In the genomic region with DNA sequence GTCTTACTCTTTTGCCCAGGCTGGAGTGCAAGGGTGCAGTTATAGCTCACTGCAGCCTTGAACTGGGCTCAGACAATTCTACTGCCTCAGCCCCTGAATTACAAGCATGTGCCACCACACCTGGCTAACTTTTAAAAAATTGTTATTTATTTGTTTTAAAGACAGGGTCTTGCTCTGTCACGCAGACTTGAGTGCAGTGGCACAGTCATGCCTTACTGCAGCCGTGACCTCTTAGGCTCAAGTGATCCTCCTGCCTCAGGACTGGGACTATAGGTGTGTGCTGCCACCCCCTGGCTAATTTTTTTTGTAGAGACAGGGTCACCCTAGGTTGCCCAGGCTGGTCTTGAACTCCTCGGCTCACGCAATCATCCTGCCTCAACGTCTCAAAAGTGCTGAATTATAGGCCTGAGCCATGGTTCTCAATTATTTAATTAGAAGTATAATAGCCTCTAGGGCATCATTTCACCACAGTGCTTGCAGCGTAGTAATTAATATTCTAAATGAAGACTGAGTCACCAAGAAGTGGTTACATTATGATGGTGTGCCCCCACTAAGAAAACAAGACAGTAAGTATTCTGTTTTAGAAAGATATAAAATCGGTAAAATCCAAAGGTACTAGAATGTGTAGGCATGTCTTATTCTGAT, we compare ENCODE assay signal across 8 cellular contexts.
A peak's percentile ranks its signal among the peaks of the same experiment; 100 is the strongest.
DNase-seq lines count a peak whose midpoint lies in the region; ATAC-seq, FAIRE-seq and TF ChIP-seq lines count a peak whose summit lies in the region.

No MANE protein-coding gene starts in this region.

- H3K4me1 ChIP-seq in Peyer's patch = peaks cover 0 to 33% (median 0%) of the 10 kb centered on the region in 4 donors

- peak; percentile 86 for FAIRE-seq in islet of Langerhans (lab: Jason Lieb, UNC)

- no peaks in the 10 kb centered on the region for H3K9me3 Mint-ChIP-seq in activated naive CD4-positive, alpha-beta T cell treated with anti-CD3 and anti-CD28 coated beads, Interleukin-2, amount 50 U/mL, for 72 hours

- H3K27me3 ChIP-seq in Peyer's patch = no peaks in the 10 kb centered on the region

- DNase-seq in Right ventricle myocardium inferior (ENCODE audit: missing footprints) (peak; percentile 60), cardiac septum (ENCODE audit: low spot score) (no peak), Peyer's patch (peak; percentile 33 to 77 (median 57)), GM19240 (ENCODE audit: insufficient read length, low spot score) (no peak)
- peak in 1 of 2 donors; percentile 24 for DNase-seq in activated naive CD4-positive, alpha-beta T cell treated with anti-CD3 and anti-CD28 coated beads, Interleukin-2, amount 50 U/mL, for 72 hours (ENCODE audit: low spot score in 2 of 2)
- DNase-seq in stimulated activated CD8-positive, alpha-beta memory T cell treated with anti-CD3 and anti-CD28 coated beads, Interleukin-2, amount 100 ng/mL, for 48 hours (ENCODE audit: low read depth in 2 of 2) = peak; percentile 1 to 13

- TF ChIP-seq CTCF in Peyer's patch (IDR thresholded peaks at IDR 0.05) = peak in 5 of 6 experiments; percentile 10 to 74 (median 57)

- intact Hi-C loops in Right ventricle myocardium inferior (cut with DNase I) (loop anchor here (1.0 to 10.0 kb wide), 2 partner anchors 142 to 374 kb away; no protein-coding TSS in a partner anchor), cardiac septum (cut with DNase I) (loop anchor here (2.0 kb wide), 1 partner anchor 142 kb away; no protein-coding TSS in a partner anchor)

- no peak for TF ChIP-seq POLR2A in Peyer's patch (IDR thresholded peaks at IDR 0.05)

- no peak overlapping the region for H3K27ac ChIP-seq in Peyer's patch

- H3K27ac Mint-ChIP-seq in activated naive CD4-positive, alpha-beta T cell treated with anti-CD3 and anti-CD28 coated beads, Interleukin-2, amount 50 U/mL, for 72 hours = no peak overlapping the region

- no peak overlapping the region for H3K4me3 ChIP-seq in Peyer's patch

- no peaks in the 10 kb centered on the region for H3K36me3 Mint-ChIP-seq in activated naive CD4-positive, alpha-beta T cell treated with anti-CD3 and anti-CD28 coated beads, Interleukin-2, amount 50 U/mL, for 72 hours

- no peaks in the 10 kb centered on the region for H3K9me3 ChIP-seq in Peyer's patch

- ATAC-seq in Right ventricle myocardium inferior (peak; percentile 89), HG02885 (IDR thresholded peaks at IDR 0.05; ENCODE audit: poor library complexity, unreplicated experiment) (peak; percentile 96)
- ATAC-seq in activated naive CD4-positive, alpha-beta T cell treated with anti-CD3 and anti-CD28 coated beads, Interleukin-2, amount 50 U/mL, for 72 hours = peak; percentile 83 to 84

- no peaks in the 10 kb centered on the region for H3K36me3 ChIP-seq in Peyer's patch

Comparison
In these comparisons a context has a peak if more than half of its experiments do, and no peak if none do; other contexts are left out.
1. DNase-seq: peak in Right ventricle myocardium inferior (single experiment), Peyer's patch (3 of 3) and stimulated activated CD8-positive, alpha-beta memory T cell treated with anti-CD3 and anti-CD28 coated beads, Interleukin-2, amount 100 ng/mL, for 48 hours (2 of 2); none in cardiac septum (single experiment) and GM19240 (single experiment).
2. Peak in every context shown above with its lines, with median percentiles within 50 percentile points of each other: ATAC-seq.